In the genomic region with DNA sequence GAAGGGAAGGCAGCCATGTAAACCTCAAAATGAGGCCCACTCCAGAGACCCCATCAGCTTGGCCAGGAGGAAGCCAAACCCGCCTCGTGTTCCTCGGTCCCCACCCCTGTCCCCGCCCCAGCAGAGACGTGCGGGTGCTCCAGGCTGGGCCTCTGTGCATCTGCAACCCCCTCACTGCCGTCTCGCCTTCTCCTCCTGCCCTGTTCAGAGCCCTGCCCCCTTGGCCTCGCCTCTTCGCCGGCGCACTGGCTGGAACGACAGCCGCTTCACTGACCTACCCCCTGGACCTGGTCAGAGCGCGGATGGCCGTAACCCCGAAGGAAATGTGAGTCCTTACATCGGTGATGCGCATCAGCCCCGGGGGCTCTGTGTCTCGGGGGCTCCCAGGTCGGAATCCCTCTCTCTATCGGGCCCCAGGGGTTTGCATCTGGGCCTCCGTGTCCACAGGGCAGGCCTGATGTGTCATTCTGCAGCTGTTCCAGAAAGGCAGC, we compare ENCODE assay signal across 11 cellular contexts. TPM values are rescaled to one million over a fixed set of nuclear protein-coding genes. Genes with fewer than 3 reads are reported as not detected.
DNase-seq lines count a peak whose midpoint lies in the region; ATAC-seq and TF ChIP-seq lines count a peak whose summit lies in the region.
"Had no signal": no experiment of that assay in that cellular context is flagged by ENCODE, and none has a peak within 500 bp of the region (broad histone marks: within the 10 kb centered on the region; RNA-seq: fewer than 3 reads in every experiment).

No MANE protein-coding gene starts in this region.

- CTCF ChIA-PET in A673 (lab: Charles Lee): no interaction called here

- H3K27me3 ChIP-seq in A673 (replicated peaks; ENCODE audit: insufficient read depth, low read depth, low read length, poor library complexity) (no peaks in the 10 kb centered on the region), Peyer's patch (no peaks in the 10 kb centered on the region), fibroblast of lung (ENCODE audit: control insufficient read depth, insufficient read depth, low read length) (no peaks in the 10 kb centered on the region), mucosa of rectum (ENCODE audit: control insufficient read depth in 2 of 2, insufficient read depth in 2 of 2, low read length in 2 of 2) (no peaks in the 10 kb centered on the region)

- H2AFZ ChIP-seq in fibroblast of lung (ENCODE audit: low read length): peak overlapping the region; percentile 80

- no TSS peak for BruUV-seq in A673 (replicated peaks; lab: Mats Ljungman, UMichigan)

- ATAC-seq in HG02981 (IDR thresholded peaks at IDR 0.05; ENCODE audit: unreplicated experiment) (no peak), GM21381 (IDR thresholded peaks at IDR 0.05; ENCODE audit: unreplicated experiment) (no peak), GM18909 (IDR thresholded peaks at IDR 0.05; ENCODE audit: poor library complexity, unreplicated experiment) (no peak)
- ATAC-seq: effector memory CD8-positive, alpha-beta T cell had no signal

- H3K4me2 ChIP-seq in fibroblast of lung (ENCODE audit: extremely low read depth, insufficient read depth, low read length): peak overlapping the region; percentile 80

- H3K4me1 ChIP-seq in A673 (ENCODE audit: insufficient read depth, low read length, poor library complexity, severe bottlenecking) (peaks cover 12% of the 10 kb centered on the region), Peyer's patch (peaks cover 0 to 11% (median 0%) of the 10 kb centered on the region in 4 donors), fibroblast of lung (ENCODE audit: control insufficient read depth, extremely low read depth, insufficient read depth, low read length) (peaks cover 5% of the 10 kb centered on the region), mucosa of rectum (ENCODE audit: control insufficient read depth in 2 of 2, insufficient read depth in 2 of 2, low read length in 2 of 2) (peaks cover 4 to 11% of the 10 kb centered on the region in 2 donors)

- H3K9ac ChIP-seq in fibroblast of lung (ENCODE audit: insufficient read depth, low read length) (peak overlapping the region; percentile 20), mucosa of rectum (ENCODE audit: low read depth in 1 of 2, low read length in 2 of 2) (peak overlapping the region in 1 of 2 donors; percentile 19)

- POLR2A ChIA-PET in A673 (lab: Charles Lee; ENCODE audit: low non-redundant PET): no interaction called here

- H3K36me3 ChIP-seq in A673 (ENCODE audit: insufficient read depth, low read length, poor library complexity, severe bottlenecking): no peaks in the 10 kb centered on the region
- no peaks in the 10 kb centered on the region for H3K36me3 ChIP-seq in Peyer's patch
- H3K36me3 ChIP-seq in fibroblast of lung (ENCODE audit: control insufficient read depth, insufficient read depth, low read length): no peaks in the 10 kb centered on the region
- H3K36me3 ChIP-seq in mucosa of rectum (ENCODE audit: control insufficient read depth in 2 of 2, insufficient read depth in 2 of 2, low read length in 2 of 2): peaks cover 0 to 2% of the 10 kb centered on the region in 2 donors

- no peaks in the 10 kb centered on the region for H3K9me3 ChIP-seq in A673 (ENCODE audit: low read depth, low read length, poor library complexity, severe bottlenecking)
- H3K9me3 ChIP-seq in Peyer's patch: no peaks in the 10 kb centered on the region
- no peaks in the 10 kb centered on the region for H3K9me3 ChIP-seq in fibroblast of lung (ENCODE audit: control insufficient read depth, insufficient read depth, low read depth, low read length)
- no peaks in the 10 kb centered on the region for H3K9me3 ChIP-seq in mucosa of rectum (ENCODE audit: control insufficient read depth in 2 of 2, low read length in 2 of 2)

- TF ChIP-seq CTCF in A673 (conservative IDR thresholded peaks at IDR 0.05; ENCODE audit: low read depth, low read length) (no peak), Peyer's patch (IDR thresholded peaks at IDR 0.05) (no peak), fibroblast of lung (conservative IDR thresholded peaks at IDR 0.05 in 1 of 2, IDR thresholded peaks at IDR 0.05 in 1 of 2; ENCODE audit: low read depth in 1 of 2, low read length in 2 of 2) (no peak)

- intact Hi-C loops in A673 (cut with micrococcal nuclease; ENCODE audit: unreplicated experiment): no loop called here

- H3K27ac ChIP-seq in A673 (ENCODE audit: low read depth, low read length, poor library complexity, severe bottlenecking) (peak overlapping the region; percentile 30), Peyer's patch (peak overlapping the region in 2 of 4 donors; percentile 34 to 75), fibroblast of lung (ENCODE audit: insufficient read depth, low read length) (peak overlapping the region; percentile 10), mucosa of rectum (ENCODE audit: low read depth in 2 of 2, low read length in 2 of 2) (peak overlapping the region in 1 of 2 donors; percentile 4)

- DNase-seq in A673 (ENCODE audit: low spot score): no peak
- no peak for DNase-seq in Peyer's patch
- peak in 1 of 2 donors; percentile 14 for DNase-seq in fibroblast of lung (ENCODE audit: low read depth in 2 of 2)
- no peak for DNase-seq in kidney glomerular epithelial cell (lab: John Stamatoyannopoulos, UW)
- DNase-seq: effector memory CD8-positive, alpha-beta T cell; NCI-H1092; SIG-M5 had no signal

- H4K20me1 ChIP-seq in fibroblast of lung (ENCODE audit: control insufficient read depth, extremely low read depth, insufficient read depth, low read length): no peaks in the 10 kb centered on the region

- H3K79me2 ChIP-seq in fibroblast of lung (ENCODE audit: control insufficient read depth, insufficient read depth, low read length): no peaks in the 10 kb centered on the region

- H3K4me3 ChIP-seq in A673 (ENCODE audit: low read depth, low read length, poor library complexity, severe bottlenecking) (peak overlapping the region; percentile 30), Peyer's patch (peak overlapping the region; percentile 16 to 55 (median 36)), fibroblast of lung (replicated peaks in 1 of 4; ENCODE audit: control extremely low read depth in 1 of 4, insufficient read depth in 1 of 4, low read depth in 3 of 4, low read length in 4 of 4) (peak overlapping the region; percentile 17 to 48 (median 35)), mucosa of rectum (ENCODE audit: low read length in 2 of 2) (peak overlapping the region; percentile 58 to 67)

- TF ChIP-seq POLR2A in Peyer's patch (IDR thresholded peaks at IDR 0.05): no peak

RNA-seq across cellular contexts. Expression of a gene that starts 32.2 kb away (rescaled TPM):
- total RNA-seq in A673 (2021) (34.4 and 42.8 TPM in 2 replicates), Peyer's patch (10 to 100 TPM; 15.9 to 26.4 (median 18.7) TPM), fibroblast of lung (21.1 and 23.8 TPM in 2 replicates)
- polyA plus RNA-seq in fibroblast of lung: 9.4 and 11.8 TPM in 2 replicates
- 15.4 and 17.3 TPM in 2 replicates for polyA plus RNA-seq in fibroblast of lung (2012)
- 56.0 and 84.3 TPM in 2 replicates for polyA minus RNA-seq in fibroblast of lung (ENCODE audit: low replicate concordance)

RNA-seq across cellular contexts. Expression of a gene that starts 42.3 kb away (rescaled TPM):
- total RNA-seq in A673 (2021) (3.5 and 4.5 TPM in 2 replicates), Peyer's patch (10 to 100 TPM; 11.2 to 24.8 (median 13.2) TPM), fibroblast of lung (4.9 and 7.1 TPM in 2 replicates)
- polyA plus RNA-seq in fibroblast of lung: 3.5 and 3.6 TPM in 2 replicates
- 5.6 and 5.9 TPM in 2 replicates for polyA plus RNA-seq in fibroblast of lung (2012)
- polyA minus RNA-seq in fibroblast of lung (ENCODE audit: low replicate concordance): 4.8 and 11.4 TPM in 2 replicates
